ENCODE assay signal across 1 cellular context in the genomic region with DNA sequence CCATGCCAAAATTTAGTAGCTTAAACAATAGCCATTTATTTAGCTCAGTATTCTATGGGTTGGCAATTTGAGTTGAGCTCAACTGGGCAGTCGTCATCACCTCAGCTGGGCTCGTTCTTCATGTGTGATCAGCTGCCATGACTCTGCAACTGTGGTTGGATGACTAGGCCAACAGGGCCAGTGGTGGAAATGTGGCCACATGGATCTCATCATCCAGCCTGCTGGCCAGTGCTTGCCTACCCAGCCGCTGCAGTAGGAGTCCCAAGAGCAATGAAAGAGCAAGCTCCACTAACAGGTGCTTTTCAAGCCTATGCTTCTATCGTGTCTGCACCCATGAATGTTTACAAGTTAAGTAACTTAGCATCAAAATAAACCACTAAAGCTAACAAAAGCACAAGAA.
TF ChIP-seq lines count a peak whose summit lies in the region.

No MANE protein-coding gene starts in this region.

TF ChIP-seq in K562, 482 proteins besides CTCF, POLR2A, EP300 and RAD21 (continued from another document):
- TF ChIP-seq, protein P1, sequence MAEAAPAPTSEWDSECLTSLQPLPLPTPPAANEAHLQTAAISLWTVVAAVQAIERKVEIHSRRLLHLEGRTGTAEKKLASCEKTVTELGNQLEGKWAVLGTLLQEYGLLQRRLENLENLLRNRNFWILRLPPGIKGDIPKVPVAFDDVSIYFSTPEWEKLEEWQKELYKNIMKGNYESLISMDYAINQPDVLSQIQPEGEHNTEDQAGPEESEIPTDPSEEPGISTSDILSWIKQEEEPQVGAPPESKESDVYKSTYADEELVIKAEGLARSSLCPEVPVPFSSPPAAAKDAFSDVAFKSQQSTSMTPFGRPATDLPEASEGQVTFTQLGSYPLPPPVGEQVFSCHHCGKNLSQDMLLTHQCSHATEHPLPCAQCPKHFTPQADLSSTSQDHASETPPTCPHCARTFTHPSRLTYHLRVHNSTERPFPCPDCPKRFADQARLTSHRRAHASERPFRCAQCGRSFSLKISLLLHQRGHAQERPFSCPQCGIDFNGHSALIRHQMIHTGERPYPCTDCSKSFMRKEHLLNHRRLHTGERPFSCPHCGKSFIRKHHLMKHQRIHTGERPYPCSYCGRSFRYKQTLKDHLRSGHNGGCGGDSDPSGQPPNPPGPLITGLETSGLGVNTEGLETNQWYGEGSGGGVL (CRISPR knock-in tag; IDR thresholded peaks at IDR 0.05), result no peak
- no peak for TF ChIP-seq AFF4 (CRISPR knock-in tag; IDR thresholded peaks at IDR 0.05)
- TF ChIP-seq ZNF316 (IDR thresholded peaks at IDR 0.05), result 0 out of 2 replicates have a peak, but pooled peaks have one; percentile 8
- TF ChIP-seq ZNF408 (CRISPR knock-in tag; IDR thresholded peaks at IDR 0.05; ENCODE audit: low read depth), result no peak
- TF ChIP-seq BRD4 (IDR thresholded peaks at IDR 0.05), result no peak
- TF ChIP-seq NFE2 (IDR thresholded peaks at IDR 0.05; ENCODE audit: low read depth), result peak; percentile 57
- TF ChIP-seq EHMT2 (IDR thresholded peaks at IDR 0.05), result peak; percentile 56; the same call in 1 of the 2 replicates
- TF ChIP-seq NR1H2 (CRISPR knock-in tag; IDR thresholded peaks at IDR 0.05), result no peak
- TF ChIP-seq, protein P2, sequence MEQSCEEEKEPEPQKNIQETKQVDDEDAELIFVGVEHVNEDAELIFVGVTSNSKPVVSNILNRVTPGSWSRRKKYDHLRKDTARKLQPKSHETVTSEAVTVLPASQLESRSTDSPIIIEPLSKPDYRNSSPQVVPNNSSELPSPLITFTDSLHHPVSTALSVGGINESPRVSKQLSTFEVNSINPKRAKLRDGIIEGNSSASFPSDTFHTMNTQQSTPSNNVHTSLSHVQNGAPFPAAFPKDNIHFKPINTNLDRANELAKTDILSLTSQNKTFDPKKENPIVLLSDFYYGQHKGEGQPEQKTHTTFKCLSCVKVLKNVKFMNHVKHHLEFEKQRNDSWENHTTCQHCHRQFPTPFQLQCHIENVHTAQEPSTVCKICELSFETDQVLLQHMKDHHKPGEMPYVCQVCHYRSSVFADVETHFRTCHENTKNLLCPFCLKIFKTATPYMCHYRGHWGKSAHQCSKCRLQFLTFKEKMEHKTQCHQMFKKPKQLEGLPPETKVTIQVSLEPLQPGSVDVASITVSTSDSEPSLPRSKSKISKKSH (CRISPR knock-in tag; IDR thresholded peaks at IDR 0.05), result no peak
- TF ChIP-seq ZNF584 (CRISPR knock-in tag; IDR thresholded peaks at IDR 0.05; ENCODE audit: low read depth), result no peak
- TF ChIP-seq BCL6 (CRISPR knock-in tag; IDR thresholded peaks at IDR 0.05), result no peak
- TF ChIP-seq DPF2 (IDR thresholded peaks at IDR 0.05), result no peak
- TF ChIP-seq C11orf30 (IDR thresholded peaks at IDR 0.05; ENCODE audit: low read depth), result 0 out of 2 replicates have a peak, but pooled peaks have one; percentile 29
- TF ChIP-seq, protein P3, sequence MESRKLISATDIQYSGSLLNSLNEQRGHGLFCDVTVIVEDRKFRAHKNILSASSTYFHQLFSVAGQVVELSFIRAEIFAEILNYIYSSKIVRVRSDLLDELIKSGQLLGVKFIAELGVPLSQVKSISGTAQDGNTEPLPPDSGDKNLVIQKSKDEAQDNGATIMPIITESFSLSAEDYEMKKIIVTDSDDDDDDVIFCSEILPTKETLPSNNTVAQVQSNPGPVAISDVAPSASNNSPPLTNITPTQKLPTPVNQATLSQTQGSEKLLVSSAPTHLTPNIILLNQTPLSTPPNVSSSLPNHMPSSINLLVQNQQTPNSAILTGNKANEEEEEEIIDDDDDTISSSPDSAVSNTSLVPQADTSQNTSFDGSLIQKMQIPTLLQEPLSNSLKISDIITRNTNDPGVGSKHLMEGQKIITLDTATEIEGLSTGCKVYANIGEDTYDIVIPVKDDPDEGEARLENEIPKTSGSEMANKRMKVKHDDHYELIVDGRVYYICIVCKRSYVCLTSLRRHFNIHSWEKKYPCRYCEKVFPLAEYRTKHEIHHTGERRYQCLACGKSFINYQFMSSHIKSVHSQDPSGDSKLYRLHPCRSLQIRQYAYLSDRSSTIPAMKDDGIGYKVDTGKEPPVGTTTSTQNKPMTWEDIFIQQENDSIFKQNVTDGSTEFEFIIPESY (CRISPR knock-in tag; IDR thresholded peaks at IDR 0.05), result no peak
